In genomic region chr19:343941-344624, GRCh38 we compare ENCODE assay signal across 1 cellular context.
TF ChIP-seq lines count a peak whose summit lies in the region.

No MANE protein-coding gene starts in this region.

TF ChIP-seq in HepG2, 621 proteins besides CTCF, POLR2A, EP300 and RAD21 (continued from another document and continues in another):
- TF ChIP-seq, protein P1, sequence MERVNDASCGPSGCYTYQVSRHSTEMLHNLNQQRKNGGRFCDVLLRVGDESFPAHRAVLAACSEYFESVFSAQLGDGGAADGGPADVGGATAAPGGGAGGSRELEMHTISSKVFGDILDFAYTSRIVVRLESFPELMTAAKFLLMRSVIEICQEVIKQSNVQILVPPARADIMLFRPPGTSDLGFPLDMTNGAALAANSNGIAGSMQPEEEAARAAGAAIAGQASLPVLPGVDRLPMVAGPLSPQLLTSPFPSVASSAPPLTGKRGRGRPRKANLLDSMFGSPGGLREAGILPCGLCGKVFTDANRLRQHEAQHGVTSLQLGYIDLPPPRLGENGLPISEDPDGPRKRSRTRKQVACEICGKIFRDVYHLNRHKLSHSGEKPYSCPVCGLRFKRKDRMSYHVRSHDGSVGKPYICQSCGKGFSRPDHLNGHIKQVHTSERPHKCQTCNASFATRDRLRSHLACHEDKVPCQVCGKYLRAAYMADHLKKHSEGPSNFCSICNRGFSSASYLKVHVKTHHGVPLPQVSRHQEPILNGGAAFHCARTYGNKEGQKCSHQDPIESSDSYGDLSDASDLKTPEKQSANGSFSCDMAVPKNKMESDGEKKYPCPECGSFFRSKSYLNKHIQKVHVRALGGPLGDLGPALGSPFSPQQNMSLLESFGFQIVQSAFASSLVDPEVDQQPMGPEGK (CRISPR knock-in tag; IDR thresholded peaks at IDR 0.05): 0 out of 2 replicates have a peak, but pooled peaks have one; percentile 5
- peak; percentile 57; the same call in 1 of the 2 replicates for TF ChIP-seq RBFOX2 (IDR thresholded peaks at IDR 0.05; ENCODE audit: low read depth, low read length)
- TF ChIP-seq HOXA5 (CRISPR knock-in tag; IDR thresholded peaks at IDR 0.05): no peak
- no peak for TF ChIP-seq ZNF124 (CRISPR knock-in tag; IDR thresholded peaks at IDR 0.05)
- no peak for TF ChIP-seq NR2F2 (IDR thresholded peaks at IDR 0.05; ENCODE audit: borderline replicate concordance, low read depth)
- no peak for TF ChIP-seq ZNF280B (CRISPR knock-in tag; IDR thresholded peaks at IDR 0.05; ENCODE audit: borderline replicate concordance)
- TF ChIP-seq ZNF605 (CRISPR knock-in tag; IDR thresholded peaks at IDR 0.05): no peak
- TF ChIP-seq ZFY (CRISPR knock-in tag; IDR thresholded peaks at IDR 0.05): peak; percentile 17; the same call in 1 of the 2 replicates
- TF ChIP-seq ZNF800 (CRISPR knock-in tag; IDR thresholded peaks at IDR 0.05): no peak
- TF ChIP-seq ZNF224 (CRISPR knock-in tag; IDR thresholded peaks at IDR 0.05): no peak
- TF ChIP-seq SNAI1 (CRISPR knock-in tag; IDR thresholded peaks at IDR 0.05; ENCODE audit: borderline replicate concordance): no peak
- no peak for TF ChIP-seq SMAD1 (CRISPR knock-in tag; IDR thresholded peaks at IDR 0.05; ENCODE audit: borderline replicate concordance, low read depth)
- no peak for TF ChIP-seq RFXAP (CRISPR knock-in tag; IDR thresholded peaks at IDR 0.05; ENCODE audit: borderline replicate concordance)
- TF ChIP-seq NRL (CRISPR knock-in tag; IDR thresholded peaks at IDR 0.05; ENCODE audit: borderline replicate concordance): no peak
- TF ChIP-seq ZNF136 (CRISPR knock-in tag; IDR thresholded peaks at IDR 0.05; ENCODE audit: low read depth): no peak
- TF ChIP-seq NR1H2 (CRISPR knock-in tag; IDR thresholded peaks at IDR 0.05; ENCODE audit: borderline replicate concordance, low read depth): no peak
- peak; percentile 77 for TF ChIP-seq PRDM15 (CRISPR knock-in tag; IDR thresholded peaks at IDR 0.05)
- no peak for TF ChIP-seq ZNF460 (CRISPR knock-in tag; IDR thresholded peaks at IDR 0.05; ENCODE audit: borderline replicate concordance)
- peak; percentile 33 for TF ChIP-seq AGO2 (optimal IDR thresholded peaks at IDR 0.05; ENCODE audit: low read depth, low read length)
- TF ChIP-seq, protein P2, sequence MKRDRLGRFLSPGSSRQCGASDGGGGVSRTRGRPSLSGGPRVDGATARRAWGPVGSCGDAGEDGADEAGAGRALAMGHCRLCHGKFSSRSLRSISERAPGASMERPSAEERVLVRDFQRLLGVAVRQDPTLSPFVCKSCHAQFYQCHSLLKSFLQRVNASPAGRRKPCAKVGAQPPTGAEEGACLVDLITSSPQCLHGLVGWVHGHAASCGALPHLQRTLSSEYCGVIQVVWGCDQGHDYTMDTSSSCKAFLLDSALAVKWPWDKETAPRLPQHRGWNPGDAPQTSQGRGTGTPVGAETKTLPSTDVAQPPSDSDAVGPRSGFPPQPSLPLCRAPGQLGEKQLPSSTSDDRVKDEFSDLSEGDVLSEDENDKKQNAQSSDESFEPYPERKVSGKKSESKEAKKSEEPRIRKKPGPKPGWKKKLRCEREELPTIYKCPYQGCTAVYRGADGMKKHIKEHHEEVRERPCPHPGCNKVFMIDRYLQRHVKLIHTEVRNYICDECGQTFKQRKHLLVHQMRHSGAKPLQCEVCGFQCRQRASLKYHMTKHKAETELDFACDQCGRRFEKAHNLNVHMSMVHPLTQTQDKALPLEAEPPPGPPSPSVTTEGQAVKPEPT (CRISPR knock-in tag; IDR thresholded peaks at IDR 0.05; ENCODE audit: low read depth): no peak
- TF ChIP-seq, protein P3, sequence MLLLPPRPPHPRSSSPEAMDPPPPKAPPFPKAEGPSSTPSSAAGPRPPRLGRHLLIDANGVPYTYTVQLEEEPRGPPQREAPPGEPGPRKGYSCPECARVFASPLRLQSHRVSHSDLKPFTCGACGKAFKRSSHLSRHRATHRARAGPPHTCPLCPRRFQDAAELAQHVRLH (CRISPR knock-in tag; IDR thresholded peaks at IDR 0.05; ENCODE audit: borderline replicate concordance, low read depth): no peak
- no peak for TF ChIP-seq ELF1 (CRISPR knock-in tag; IDR thresholded peaks at IDR 0.05)
- TF ChIP-seq ONECUT2 (CRISPR knock-in tag; IDR thresholded peaks at IDR 0.05): no peak
- no peak for TF ChIP-seq ZNF503 (CRISPR knock-in tag; IDR thresholded peaks at IDR 0.05)
- 0 out of 2 replicates have a peak, but pooled peaks have one; percentile 4 for TF ChIP-seq ZNF616 (CRISPR knock-in tag; IDR thresholded peaks at IDR 0.05; ENCODE audit: low read depth)
- no peak for TF ChIP-seq ETV5 (CRISPR knock-in tag; IDR thresholded peaks at IDR 0.05; ENCODE audit: borderline replicate concordance)
- no peak for TF ChIP-seq THAP11 (CRISPR knock-in tag; IDR thresholded peaks at IDR 0.05)
- TF ChIP-seq, protein P4, sequence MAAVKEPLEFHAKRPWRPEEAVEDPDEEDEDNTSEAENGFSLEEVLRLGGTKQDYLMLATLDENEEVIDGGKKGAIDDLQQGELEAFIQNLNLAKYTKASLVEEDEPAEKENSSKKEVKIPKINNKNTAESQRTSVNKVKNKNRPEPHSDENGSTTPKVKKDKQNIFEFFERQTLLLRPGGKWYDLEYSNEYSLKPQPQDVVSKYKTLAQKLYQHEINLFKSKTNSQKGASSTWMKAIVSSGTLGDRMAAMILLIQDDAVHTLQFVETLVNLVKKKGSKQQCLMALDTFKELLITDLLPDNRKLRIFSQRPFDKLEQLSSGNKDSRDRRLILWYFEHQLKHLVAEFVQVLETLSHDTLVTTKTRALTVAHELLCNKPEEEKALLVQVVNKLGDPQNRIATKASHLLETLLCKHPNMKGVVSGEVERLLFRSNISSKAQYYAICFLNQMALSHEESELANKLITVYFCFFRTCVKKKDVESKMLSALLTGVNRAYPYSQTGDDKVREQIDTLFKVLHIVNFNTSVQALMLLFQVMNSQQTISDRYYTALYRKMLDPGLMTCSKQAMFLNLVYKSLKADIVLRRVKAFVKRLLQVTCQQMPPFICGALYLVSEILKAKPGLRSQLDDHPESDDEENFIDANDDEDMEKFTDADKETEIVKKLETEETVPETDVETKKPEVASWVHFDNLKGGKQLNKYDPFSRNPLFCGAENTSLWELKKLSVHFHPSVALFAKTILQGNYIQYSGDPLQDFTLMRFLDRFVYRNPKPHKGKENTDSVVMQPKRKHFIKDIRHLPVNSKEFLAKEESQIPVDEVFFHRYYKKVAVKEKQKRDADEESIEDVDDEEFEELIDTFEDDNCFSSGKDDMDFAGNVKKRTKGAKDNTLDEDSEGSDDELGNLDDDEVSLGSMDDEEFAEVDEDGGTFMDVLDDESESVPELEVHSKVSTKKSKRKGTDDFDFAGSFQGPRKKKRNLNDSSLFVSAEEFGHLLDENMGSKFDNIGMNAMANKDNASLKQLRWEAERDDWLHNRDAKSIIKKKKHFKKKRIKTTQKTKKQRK (IDR thresholded peaks at IDR 0.05; ENCODE audit: low read length): no peak
- 0 out of 2 replicates have a peak, but pooled peaks have one; percentile 50 for TF ChIP-seq ZNF607 (CRISPR knock-in tag; IDR thresholded peaks at IDR 0.05; ENCODE audit: borderline replicate concordance)
- TF ChIP-seq CCDC6 (CRISPR knock-in tag; IDR thresholded peaks at IDR 0.05): no peak
- no peak for TF ChIP-seq ZMYM3 (CRISPR knock-in tag; IDR thresholded peaks at IDR 0.05)
- no peak for TF ChIP-seq SATB2 (CRISPR knock-in tag; IDR thresholded peaks at IDR 0.05)
- TF ChIP-seq PTBP1 (IDR thresholded peaks at IDR 0.05; ENCODE audit: low read depth, low read length, poor library complexity, severe bottlenecking): no peak
- TF ChIP-seq MBD4 (IDR thresholded peaks at IDR 0.05; ENCODE audit: borderline replicate concordance, low read length): no peak
- no peak for TF ChIP-seq SMARCC2 (IDR thresholded peaks at IDR 0.05)
- TF ChIP-seq ZFX (CRISPR knock-in tag; IDR thresholded peaks at IDR 0.05; ENCODE audit: low read depth): 0 out of 2 replicates have a peak, but pooled peaks have one; percentile 16
- TF ChIP-seq ZNF639 (CRISPR knock-in tag; conservative IDR thresholded peaks at IDR 0.05): no peak
- TF ChIP-seq BCL6 (CRISPR knock-in tag; IDR thresholded peaks at IDR 0.05): no peak
- no peak for TF ChIP-seq ZNF326 (CRISPR knock-in tag; IDR thresholded peaks at IDR 0.05; ENCODE audit: borderline replicate concordance)
- no peak for TF ChIP-seq ZNF160 (CRISPR knock-in tag; IDR thresholded peaks at IDR 0.05)
- TF ChIP-seq ZNF563 (CRISPR knock-in tag; IDR thresholded peaks at IDR 0.05): no peak; the same call in 1 of the 2 replicates
- peak; percentile 40; the same call in 1 of the 2 replicates for TF ChIP-seq YEATS4 (CRISPR knock-in tag; IDR thresholded peaks at IDR 0.05; ENCODE audit: borderline replicate concordance)
- no peak for TF ChIP-seq SIX1 (CRISPR knock-in tag; IDR thresholded peaks at IDR 0.05; ENCODE audit: borderline replicate concordance)
- no peak for TF ChIP-seq ZFP36L1 (CRISPR knock-in tag; IDR thresholded peaks at IDR 0.05)
- TF ChIP-seq SCMH1 (CRISPR knock-in tag; IDR thresholded peaks at IDR 0.05; ENCODE audit: borderline replicate concordance): no peak
- TF ChIP-seq ZNF776 (CRISPR knock-in tag; IDR thresholded peaks at IDR 0.05): no peak
- TF ChIP-seq ZNF816 (CRISPR knock-in tag; IDR thresholded peaks at IDR 0.05; ENCODE audit: borderline replicate concordance): 0 out of 2 replicates have a peak, but pooled peaks have one; percentile 52
- peak; percentile 13; the same call in 1 of the 2 replicates for TF ChIP-seq SAP130 (CRISPR knock-in tag; IDR thresholded peaks at IDR 0.05; ENCODE audit: low read depth)
- TF ChIP-seq ZNF746 (CRISPR knock-in tag; IDR thresholded peaks at IDR 0.05): no peak
- 0 out of 2 replicates have a peak, but pooled peaks have one; percentile 10 for TF ChIP-seq SIN3A (IDR thresholded peaks at IDR 0.05; ENCODE audit: borderline replicate concordance, low read depth, low read length)
